9 cellular contexts compared by ENCODE assay signal in genomic region chrX:39816871-39817731, GRCh38.
DNase-seq lines count a peak whose midpoint lies in the region; ATAC-seq, FAIRE-seq and TF ChIP-seq lines count a peak whose summit lies in the region.
"Had no signal": no experiment of that assay in that cellular context is flagged by ENCODE, and none has a peak within 500 bp of the region (broad histone marks: within the 10 kb centered on the region; RNA-seq: fewer than 3 reads in every experiment).

No MANE protein-coding gene starts in this region.

- no peaks in the 10 kb centered on the region for H3K27me3 Mint-ChIP-seq in CD4-positive, alpha-beta T cell
- H3K27me3 Mint-ChIP-seq in activated naive CD4-positive, alpha-beta T cell treated with anti-CD3 and anti-CD28 coated beads, Interleukin-2, amount 50 U/mL, for 24 hours = no peaks in the 10 kb centered on the region

- no peaks in the 10 kb centered on the region for H3K9me3 ChIP-seq in CD4-positive, alpha-beta T cell (ENCODE audit: control insufficient read depth, low read length)
- H3K9me3 ChIP-seq in HepG2 (ENCODE audit: low read length) (no peaks in the 10 kb centered on the region), aorta (ENCODE audit: control insufficient read depth, low read length) (no peaks in the 10 kb centered on the region)

- no peak for TF ChIP-seq CTCF in CD4-positive, alpha-beta T cell (IDR thresholded peaks at IDR 0.05)
- no peak for TF ChIP-seq CTCF in HepG2 (CRISPR knock-in tag; IDR thresholded peaks at IDR 0.05)

- WGBS in HepG2 (ENCODE audit: low lambda C conversion rate) = 31% methylated on average over 4 of the region's 16 CpGs
- WGBS in aorta, 2 donors = 27 to 46% methylated on average over 16 of the region's 16 CpGs

- TF ChIP-seq POLR2A in HepG2 (IDR thresholded peaks at IDR 0.05; ENCODE audit: insufficient read depth in 1 of 2, low read depth in 2 of 2, low read length in 2 of 2) = no peak

- H3K27me3 ChIP-seq in CD4-positive, alpha-beta T cell (ENCODE audit: control insufficient read depth, insufficient read depth, low read length) = peaks cover 8% of the 10 kb centered on the region
- H3K27me3 ChIP-seq in HepG2 (ENCODE audit: control insufficient read depth in 1 of 2, insufficient read depth in 2 of 2, low read length in 2 of 2) = peaks cover 0 to 2% of the 10 kb centered on the region in 2 experiments; a peak in 2 of 5 replicates
- no peaks in the 10 kb centered on the region for H3K27me3 ChIP-seq in aorta (ENCODE audit: control insufficient read depth in 1 of 2, insufficient read depth in 2 of 2, low read length in 1 of 2)

- H2AFZ ChIP-seq in HepG2 (ENCODE audit: low read length) = no peak overlapping the region

- H3K4me3 Mint-ChIP-seq in CD4-positive, alpha-beta T cell = peak overlapping the region; percentile 34
- peak overlapping the region; percentile 11 for H3K4me3 Mint-ChIP-seq in activated naive CD4-positive, alpha-beta T cell treated with anti-CD3 and anti-CD28 coated beads, Interleukin-2, amount 50 U/mL, for 24 hours

- ATAC-seq in CD4-positive, alpha-beta T cell (ENCODE audit: poor library complexity) = no peak
- ATAC-seq in HepG2 (peak; percentile 33; the same call in 2 of the 3 replicates), aorta (ENCODE audit: low FRiP score) (no peak)

- H3K4me1 ChIP-seq in HepG2 (ENCODE audit: insufficient read depth, low read length) = peaks cover 11% of the 10 kb centered on the region; the same call in 1 of the 2 replicates
- H3K4me1 ChIP-seq in aorta (ENCODE audit: control insufficient read depth in 1 of 2, insufficient read depth in 2 of 2, low read length in 2 of 2) = no peaks in the 10 kb centered on the region

- no peaks in the 10 kb centered on the region for H3K79me2 ChIP-seq in HepG2 (ENCODE audit: insufficient read depth, low read length)

- intact Hi-C loops in CD4-positive, alpha-beta T cell (cut with DNase I, micrococcal nuclease) = loop anchor here (5.0 to 10.0 kb wide), 4 partner anchors 35 to 355 kb away; partner anchors contain the start of gene BCOR (in 1 of the 2)
- intact Hi-C loops in HepG2 (cut with micrococcal nuclease; ENCODE audit: unreplicated experiment) = loop anchor here (2.0 kb wide), 1 partner anchor 450 kb away; no protein-coding TSS in a partner anchor
- intact Hi-C loops in aorta (cut with DNase I) = loop anchor here (5.0 to 10.0 kb wide), 5 partner anchors 82 to 448 kb away; partner anchors contain the start of gene BCOR (in 1 of the 2)

- H3K4me3 ChIP-seq in HepG2 (replicated peaks in 1 of 3; ENCODE audit: insufficient read depth in 1 of 3, low read depth in 2 of 3, low read length in 3 of 3) = no peak overlapping the region; a peak in 1 of 6 replicates
- H3K4me3 ChIP-seq in aorta (ENCODE audit: low read length in 2 of 2) = no peak overlapping the region

- TF ChIP-seq RAD21 in HepG2 (CRISPR knock-in tag; IDR thresholded peaks at IDR 0.05) = no peak

- no peak overlapping the region for H3K27ac Mint-ChIP-seq in CD4-positive, alpha-beta T cell
- H3K27ac Mint-ChIP-seq in activated naive CD4-positive, alpha-beta T cell treated with anti-CD3 and anti-CD28 coated beads, Interleukin-2, amount 50 U/mL, for 24 hours = peak overlapping the region; percentile 23

- DNase-seq in CD4-positive, alpha-beta T cell = no peak
- peak; percentile 13 for DNase-seq in HTR-8/SVneo (ENCODE audit: insufficient read length, low spot score)
- DNase-seq in HepG2 (ENCODE audit: low spot score) = no peak
- no peak for DNase-seq in NCI-H82 (lab: John Stamatoyannopoulos, UW)
- no peak for DNase-seq in NCI-H1930 (lab: John Stamatoyannopoulos, UW)
- DNase-seq in stimulated activated naive CD4-positive, alpha-beta T cell (lab: John Stamatoyannopoulos, UW) = no peak
- DNase-seq in aorta = no peak

- in situ Hi-C loops in HepG2 (cut with HindIII; ENCODE audit: extremely low pct_ligation_motif_present, low pct_unique_long_range_greater_than_20kb) = no loop called here

- peaks cover 18% of the 10 kb centered on the region for H3K4me1 Mint-ChIP-seq in CD4-positive, alpha-beta T cell (ENCODE audit: low read depth)
- peaks cover 17% of the 10 kb centered on the region for H3K4me1 Mint-ChIP-seq in activated naive CD4-positive, alpha-beta T cell treated with anti-CD3 and anti-CD28 coated beads, Interleukin-2, amount 50 U/mL, for 24 hours

- no peaks in the 10 kb centered on the region for H3K36me3 Mint-ChIP-seq in CD4-positive, alpha-beta T cell (ENCODE audit: low read depth)
- H3K36me3 Mint-ChIP-seq in activated naive CD4-positive, alpha-beta T cell treated with anti-CD3 and anti-CD28 coated beads, Interleukin-2, amount 50 U/mL, for 24 hours = no peaks in the 10 kb centered on the region

- H3K9ac ChIP-seq in HepG2 (ENCODE audit: insufficient read depth, low read depth, low read length) = no peak overlapping the region

- peak overlapping the region; percentile 36; the same call in 1 of the 2 replicates for H3K4me2 ChIP-seq in HepG2 (ENCODE audit: low read depth, low read length)

- POLR2A ChIA-PET in CD4-positive, alpha-beta T cell (lab: Charles Lee) = interaction anchor here (1.2 to 1.8 kb wide), 3 partner anchors 34 to 281 kb away, joined by 3 to 5 read pairs (median 4); partner anchors contain the start of gene BCOR
- POLR2A ChIA-PET in HepG2 (lab: Yijun Ruan, JAX) = no interaction called here

- no peaks in the 10 kb centered on the region for H4K20me1 ChIP-seq in HepG2 (ENCODE audit: insufficient read depth, low read length)

- no peak overlapping the region for H3K27ac ChIP-seq in CD4-positive, alpha-beta T cell (ENCODE audit: low read depth, low read length)
- H3K27ac ChIP-seq in HepG2 (ENCODE audit: extremely low read length, insufficient read depth, low read length) (no peak overlapping the region), aorta (ENCODE audit: low read depth in 1 of 2, low read length in 2 of 2) (peak overlapping the region in 1 of 2 donors; percentile 29)

- CTCF ChIA-PET in CD4-positive, alpha-beta T cell (lab: Charles Lee) = interaction anchor here (1.9 kb wide), 1 partner anchor 38 kb away, joined by 7 read pairs; no protein-coding TSS in a partner anchor
- CTCF ChIA-PET in HepG2 (lab: Yijun Ruan, JAX; ENCODE audit: low intra/inter-chr PET ratio, low total read pairs) = no interaction called here

- FAIRE-seq in HTR-8/SVneo (lab: Jason Lieb, UNC) (no peak), HepG2 (lab: Jason Lieb, UNC) (no peak)
- FAIRE-seq: keratinocyte had no signal

- TF ChIP-seq EP300 in HepG2 (IDR thresholded peaks at IDR 0.05; ENCODE audit: low read depth in 2 of 2, low read length in 2 of 2) (no peak), HepG2 (CRISPR knock-in tag; IDR thresholded peaks at IDR 0.05; ENCODE audit: borderline replicate concordance) (no peak)

- H3K36me3 ChIP-seq in HepG2 (replicated peaks in 1 of 2; ENCODE audit: control insufficient read depth in 1 of 2, insufficient read depth in 2 of 2, low read length in 2 of 2) = no peaks in the 10 kb centered on the region
- no peaks in the 10 kb centered on the region for H3K36me3 ChIP-seq in aorta (ENCODE audit: control insufficient read depth in 1 of 2, insufficient read depth in 2 of 2, low read length in 1 of 2)

- no TSS peak for BruUV-seq in HepG2 (replicated peaks; lab: Mats Ljungman, UMichigan)

- H3K9me3 Mint-ChIP-seq in CD4-positive, alpha-beta T cell = no peaks in the 10 kb centered on the region
- no peaks in the 10 kb centered on the region for H3K9me3 Mint-ChIP-seq in activated naive CD4-positive, alpha-beta T cell treated with anti-CD3 and anti-CD28 coated beads, Interleukin-2, amount 50 U/mL, for 24 hours

TF ChIP-seq in HepG2, 621 proteins besides CTCF, POLR2A, EP300 and RAD21 (continues in another document):
- TF ChIP-seq ZNF430 (CRISPR knock-in tag; IDR thresholded peaks at IDR 0.05) (no peak), ZNF83 (CRISPR knock-in tag; IDR thresholded peaks at IDR 0.05; ENCODE audit: borderline replicate concordance) (no peak), ZFP36L1 (CRISPR knock-in tag; IDR thresholded peaks at IDR 0.05) (no peak), MEF2D (CRISPR knock-in tag; IDR thresholded peaks at IDR 0.05) (no peak), TBX2 (CRISPR knock-in tag; IDR thresholded peaks at IDR 0.05; ENCODE audit: borderline replicate concordance) (no peak), ZBTB7B (CRISPR knock-in tag; IDR thresholded peaks at IDR 0.05) (no peak), AHDC1 (CRISPR knock-in tag; IDR thresholded peaks at IDR 0.05; ENCODE audit: borderline replicate concordance) (no peak), ZNF432 (CRISPR knock-in tag; IDR thresholded peaks at IDR 0.05; ENCODE audit: borderline replicate concordance) (no peak)
